In the genomic region with DNA sequence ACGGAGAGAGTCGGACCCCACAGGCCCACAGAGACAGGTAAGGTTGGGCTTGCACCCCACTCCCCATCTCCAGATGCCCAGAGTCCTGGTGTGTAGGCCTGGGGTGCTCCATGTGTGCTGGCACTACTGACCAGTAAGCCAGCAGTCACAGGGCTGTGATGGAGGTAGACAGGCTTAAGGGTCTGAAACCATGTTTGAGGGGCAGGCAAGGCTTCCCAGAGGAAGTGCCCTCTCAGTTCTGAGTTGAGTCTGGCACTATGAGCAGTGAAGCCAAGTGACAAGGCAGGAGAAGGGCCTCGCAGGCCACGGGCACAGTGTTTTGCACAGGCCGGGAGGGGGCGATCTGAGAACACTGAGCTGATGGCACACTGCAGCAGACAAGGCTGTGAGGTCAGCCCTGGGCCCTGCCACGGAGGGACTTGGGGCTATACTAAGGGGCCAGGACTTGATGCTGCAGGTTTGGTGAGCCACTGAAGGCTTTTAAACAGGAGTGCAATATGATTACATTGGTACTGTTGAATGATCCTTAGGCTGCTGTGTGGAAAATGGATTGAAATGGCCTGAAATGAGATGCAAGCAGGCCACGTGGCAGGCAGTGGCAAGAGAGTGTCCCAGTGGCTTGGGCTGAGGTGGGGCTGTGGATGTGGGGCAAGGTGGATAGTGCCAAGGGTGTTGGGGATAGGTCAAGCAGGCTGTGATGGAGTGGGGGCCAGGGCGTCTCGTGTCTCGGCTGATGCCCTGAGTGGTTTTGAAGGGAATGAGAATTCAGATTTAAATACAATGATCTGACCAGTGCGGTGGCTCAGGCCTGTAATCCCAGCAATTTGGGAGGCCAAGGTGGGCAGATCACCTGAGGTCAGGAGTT, we compare ENCODE assay signal across 8 cellular contexts. TPM values are rescaled to one million over a fixed set of nuclear protein-coding genes. Genes with fewer than 3 reads are reported as not detected.
DNase-seq lines count a peak whose midpoint lies in the region; ATAC-seq and TF ChIP-seq lines count a peak whose summit lies in the region.

No MANE protein-coding gene starts in this region.

- H3K9me3 ChIP-seq in RWPE2 (ENCODE audit: severe bottlenecking) (no peaks in the 10 kb centered on the region), ovary (no peaks in the 10 kb centered on the region), transverse colon (no peaks in the 10 kb centered on the region)

- H3K27ac ChIP-seq in RWPE2 (ENCODE audit: poor library complexity, severe bottlenecking) (no peak overlapping the region), ovary (no peak overlapping the region), transverse colon (no peak overlapping the region)

- peak; percentile 71 for TF ChIP-seq CTCF in RWPE2 (IDR thresholded peaks at IDR 0.05; ENCODE audit: poor library complexity, severe bottlenecking)
- peak in 1 of 3 donors; percentile 21 for TF ChIP-seq CTCF in ovary (IDR thresholded peaks at IDR 0.05)
- TF ChIP-seq CTCF in transverse colon (IDR thresholded peaks at IDR 0.05): peak; percentile 73 to 89 (median 79)

- intact Hi-C loops in ovary (cut with DNase I): loop anchor here in 2 of 4 donors (10.0 kb wide), 2 partner anchors 231 to 241 kb away; no protein-coding TSS in a partner anchor
- intact Hi-C loops in transverse colon (cut with DNase I; ENCODE audit: low total_unique reads): loop anchor here (5.0 kb wide), 2 partner anchors 69 to 244 kb away; no protein-coding TSS in a partner anchor

- in situ Hi-C loops in transverse colon (cut with MboI; ENCODE audit: low pct_ligation_motif_present in 1 of 4, low pct_unique_long_range_greater_than_20kb in 1 of 4, low sequenced_read_pairs in 3 of 4): loop anchor here in 1 of 4 donors (10.0 kb wide), 1 partner anchor 71 kb away; no protein-coding TSS in a partner anchor

- no peaks in the 10 kb centered on the region for H3K27me3 ChIP-seq in RWPE2 (ENCODE audit: insufficient read depth, poor library complexity, severe bottlenecking)
- H3K27me3 ChIP-seq in ovary: no peaks in the 10 kb centered on the region
- H3K27me3 ChIP-seq in transverse colon: no peaks in the 10 kb centered on the region

- H3K4me3 ChIP-seq in RWPE2 (ENCODE audit: severe bottlenecking) (no peak overlapping the region), ovary (no peak overlapping the region), transverse colon (no peak overlapping the region)

- DNase-seq in 8988T (peak; percentile 99), RWPE2 (ENCODE audit: low spot score) (no peak), foreskin melanocyte (peak; percentile 49), ovary (peak in 3 of 5 donors; percentile 42 to 63 (median 50)), transverse colon (peak; percentile 88)
- DNase-seq in activated effector memory CD4-positive, alpha-beta T cell treated with Interleukin-2 at 50 U/mL for 16 hours: peak; percentile 66

- no peak for TF ChIP-seq POLR2A in GM18505 (IDR thresholded peaks at IDR 0.05; ENCODE audit: borderline replicate concordance, extremely low read depth, insufficient read depth, insufficient read length)
- TF ChIP-seq POLR2A in ovary (IDR thresholded peaks at IDR 0.05): no peak
- no peak for TF ChIP-seq POLR2A in transverse colon (IDR thresholded peaks at IDR 0.05)

- H3K36me3 ChIP-seq in RWPE2 (ENCODE audit: low read depth) (no peaks in the 10 kb centered on the region), ovary (no peaks in the 10 kb centered on the region), transverse colon (no peaks in the 10 kb centered on the region)

- TF ChIP-seq EP300 in ovary (IDR thresholded peaks at IDR 0.05): no peak
- no peak for TF ChIP-seq EP300 in transverse colon (IDR thresholded peaks at IDR 0.05; ENCODE audit: low read depth)

- ATAC-seq in GM18505 (IDR thresholded peaks at IDR 0.05; ENCODE audit: unreplicated experiment) (peak; percentile 56), HG03521 (IDR thresholded peaks at IDR 0.05; ENCODE audit: unreplicated experiment) (peak; percentile 68), RWPE2 (ENCODE audit: low read depth) (peak; percentile 86)

- H3K4me1 ChIP-seq in RWPE2 (ENCODE audit: insufficient read depth, poor library complexity, severe bottlenecking): no peaks in the 10 kb centered on the region
- H3K4me1 ChIP-seq in ovary (ENCODE audit: insufficient read depth): no peaks in the 10 kb centered on the region
- H3K4me1 ChIP-seq in transverse colon: peaks cover 10 to 16% (median 15%) of the 10 kb centered on the region in 4 donors

- WGBS in ovary, 3 donors: 62 to 66% (median 63%) methylated on average over 12 of the region's 12 CpGs
- WGBS in transverse colon (ENCODE audit: low coverage in 1 of 2), 2 donors: 39% methylated on average over 11 of the region's 12 CpGs; no CpG with 5 or more reads in 1 of the 2 donors

RNA-seq across cellular contexts. Expression of a gene that starts 20.3 kb away (rescaled TPM):
- total RNA-seq in ovary: under 1 TPM in 2 of 7 donors, not detected in 5; 0.03 to 0.11 TPM
- under 1 TPM in 1 of 2 donors, not detected in 1; 0.06 TPM for polyA plus RNA-seq in ovary
- 1 to 10 TPM in 1 of 4 donors, under 1 TPM in 3; 0.20 to 1.1 (median 0.36) TPM for total RNA-seq in transverse colon

RNA-seq across cellular contexts. Expression of a gene that starts 34.3 kb away (rescaled TPM):
- 100 to 1,000 TPM in 1 of 7 donors, 10 to 100 TPM in 6; 25.0 to 120 (median 44.7) TPM for total RNA-seq in ovary
- 10 to 100 TPM; 13.6 to 55.5 TPM for polyA plus RNA-seq in ovary
- total RNA-seq in transverse colon: 100 to 1,000 TPM in 3 of 4 donors, 10 to 100 TPM in 1; 16.1 to 367 (median 128) TPM

RNA-seq across cellular contexts. Expression of a gene that starts 34.5 kb away (rescaled TPM):
- total RNA-seq in ovary (under 1 TPM in 1 of 7 donors, not detected in 6; 0.36 TPM), transverse colon (not detected)
- not detected for polyA plus RNA-seq in ovary

RNA-seq across cellular contexts. Expression of a gene that starts 45.1 kb away (rescaled TPM):
- total RNA-seq in ovary (1 to 10 TPM in 6 of 7 donors, under 1 TPM in 1; 0.80 to 2.6 (median 1.6) TPM), transverse colon (1 to 10 TPM in 1 of 4 donors, under 1 TPM in 1, not detected in 2; 0.82 to 1.4 TPM)
- 1 to 10 TPM; 1.7 to 1.8 TPM for polyA plus RNA-seq in ovary
